Comparison of ENCODE assay signal across 7 cellular contexts in genomic region chr9:113516840-113517577, GRCh38. TPM values are rescaled to one million over a fixed set of nuclear protein-coding genes. Genes with fewer than 3 reads are reported as not detected.
DNase-seq lines count a peak whose midpoint lies in the region; ATAC-seq and TF ChIP-seq lines count a peak whose summit lies in the region.

No MANE protein-coding gene starts in this region.

- H3K27ac Mint-ChIP-seq in endothelial cell (ENCODE audit: unreplicated experiment) = peak overlapping the region; percentile 82

- ATAC-seq in GM19397 (IDR thresholded peaks at IDR 0.05; ENCODE audit: unreplicated experiment) = peak; percentile 90
- peak; percentile 89 for ATAC-seq in HG03378 (IDR thresholded peaks at IDR 0.05; ENCODE audit: unreplicated experiment)

- DNase-seq in activated CD4-positive, CD25-positive, alpha-beta regulatory T cell treated with anti-CD3 and anti-CD28 coated beads, Interleukin-2, amount 50 U/mL, for 72 hours = peak; percentile 65
- DNase-seq in endothelial cell (ENCODE audit: low spot score) (no peak), GOT3 (lab: John Stamatoyannopoulos, UW) (no peak), DMS 273 treated with DMSO at 0.1 percent for 48 hours (lab: John Stamatoyannopoulos, UW) (no peak)
- peak; percentile 34 to 49 for DNase-seq in stimulated activated CD8-positive, alpha-beta memory T cell treated with anti-CD3 and anti-CD28 coated beads, Interleukin-2, amount 100 ng/mL, for 1 hour (ENCODE audit: low read depth in 2 of 2)

- H3K9me3 Mint-ChIP-seq in endothelial cell (ENCODE audit: unreplicated experiment) = no peaks in the 10 kb centered on the region

- H3K36me3 Mint-ChIP-seq in endothelial cell (ENCODE audit: low read depth, unreplicated experiment) = peaks cover 72% of the 10 kb centered on the region

- no peak for TF ChIP-seq CTCF in endothelial cell (IDR thresholded peaks at IDR 0.05; ENCODE audit: unreplicated experiment)

- peaks cover 81% of the 10 kb centered on the region for H3K4me1 Mint-ChIP-seq in endothelial cell (ENCODE audit: unreplicated experiment)

- H3K4me3 Mint-ChIP-seq in endothelial cell (ENCODE audit: unreplicated experiment) = peak overlapping the region; percentile 79

- peaks cover 19% of the 10 kb centered on the region for H3K27me3 Mint-ChIP-seq in endothelial cell (ENCODE audit: unreplicated experiment)

RNA-seq across cellular contexts. Expression of gene RGS3, which starts 53.5 kb away (rescaled TPM):
- total RNA-seq in endothelial cell (ENCODE audit: unreplicated experiment) = 474 TPM

Comparison
In these comparisons a context has a peak if more than half of its experiments do, and no peak if none do; other contexts are left out.
1. DNase-seq: peak in activated CD4-positive, CD25-positive, alpha-beta regulatory T cell treated with anti-CD3 and anti-CD28 coated beads, Interleukin-2, amount 50 U/mL, for 72 hours (single experiment) and stimulated activated CD8-positive, alpha-beta memory T cell treated with anti-CD3 and anti-CD28 coated beads, Interleukin-2, amount 100 ng/mL, for 1 hour (2 of 2); none in endothelial cell (single experiment), GOT3 (single experiment) and DMS 273 treated with DMSO at 0.1 percent for 48 hours (single experiment).